ENCODE assay signal across 8 cellular contexts in the genomic region with DNA sequence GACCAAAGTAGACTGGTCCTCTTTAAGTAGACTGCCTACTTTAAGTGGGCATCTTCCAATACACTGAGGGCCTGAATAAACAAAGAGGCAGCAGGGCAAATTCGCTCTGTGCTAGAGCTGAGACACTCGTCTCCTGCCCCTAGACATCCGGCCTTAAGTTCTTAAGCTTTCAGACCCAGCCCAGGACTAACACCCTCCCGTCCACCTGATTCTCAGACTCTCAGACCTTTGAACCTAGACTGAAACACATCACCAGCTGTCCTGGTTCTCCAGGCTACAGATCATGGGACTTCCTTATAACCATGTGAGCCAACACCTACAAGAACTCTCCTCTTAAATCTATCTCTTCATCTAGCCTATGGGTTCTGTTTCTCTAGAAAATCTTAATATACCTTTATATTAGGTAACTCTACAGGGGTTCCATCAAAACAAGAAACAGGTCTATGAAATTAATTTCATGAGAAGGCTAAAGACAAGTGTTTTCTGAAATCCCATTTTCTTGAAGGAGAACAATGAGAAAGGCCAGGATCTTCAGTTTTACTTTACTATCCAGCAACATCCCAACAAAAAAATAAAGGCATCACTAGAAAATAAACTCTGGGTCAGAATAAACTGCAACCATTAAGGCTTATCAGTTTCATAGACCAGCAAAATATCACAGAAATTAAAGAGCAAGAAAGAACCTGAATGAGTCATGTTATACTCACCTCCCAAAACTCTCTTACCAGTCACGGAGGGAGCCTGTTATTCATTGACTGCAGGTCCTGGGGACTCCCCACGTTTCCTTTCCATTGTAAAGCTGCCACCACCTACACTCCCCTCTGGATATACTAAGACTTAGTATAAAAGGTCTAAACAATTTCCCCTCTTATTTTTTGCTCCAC. TPM values are rescaled to one million over a fixed set of nuclear protein-coding genes. Genes with fewer than 3 reads are reported as not detected.
DNase-seq lines count a peak whose midpoint lies in the region; ATAC-seq and TF ChIP-seq lines count a peak whose summit lies in the region.

No MANE protein-coding gene starts in this region.

- H3K79me2 ChIP-seq in osteoblast (ENCODE audit: insufficient read depth, low read length): peaks cover 12% of the 10 kb centered on the region

- H3K36me3 ChIP-seq in osteoblast (ENCODE audit: insufficient read depth, low read length) (no peaks in the 10 kb centered on the region), SJCRH30 (no peaks in the 10 kb centered on the region)

- no peak overlapping the region for H3K4me3 ChIP-seq in osteoblast (ENCODE audit: insufficient read depth, low read length)
- no peak overlapping the region for H3K4me3 ChIP-seq in SJCRH30

- H2AFZ ChIP-seq in osteoblast (ENCODE audit: low read length): no peak overlapping the region

- H3K27ac ChIP-seq in C4-2B: peak overlapping the region; percentile 70
- H3K27ac ChIP-seq in osteoblast (ENCODE audit: low read depth, low read length): no peak overlapping the region
- no peak overlapping the region for H3K27ac ChIP-seq in SJCRH30

- peak; percentile 86 for ATAC-seq in HG03354 (IDR thresholded peaks at IDR 0.05; ENCODE audit: poor library complexity, severe bottlenecking, unreplicated experiment)

- H3K9me3 ChIP-seq in osteoblast (ENCODE audit: low read depth, low read length) (no peaks in the 10 kb centered on the region), SJCRH30 (replicated peaks) (no peaks in the 10 kb centered on the region; the same call in 1 of the 2 replicates)

- H3K4me1 ChIP-seq in osteoblast (ENCODE audit: insufficient read depth, low read length) (peaks cover 17% of the 10 kb centered on the region), SJCRH30 (no peaks in the 10 kb centered on the region)

- H3K27me3 ChIP-seq in osteoblast (ENCODE audit: insufficient read depth, low read length): no peaks in the 10 kb centered on the region
- no peaks in the 10 kb centered on the region for H3K27me3 ChIP-seq in SJCRH30

- no peak for TF ChIP-seq CTCF in C4-2B (conservative IDR thresholded peaks at IDR 0.05)
- no peak for TF ChIP-seq CTCF in osteoblast (IDR thresholded peaks at IDR 0.05; ENCODE audit: extremely low read depth, low read depth, low read length)

- H4K20me1 ChIP-seq in osteoblast (ENCODE audit: insufficient read depth, low read length): peaks cover 19% of the 10 kb centered on the region

- peak; percentile 69 for DNase-seq in astrocyte of the hippocampus (ENCODE audit: low read depth, low spot score)
- DNase-seq in osteoblast (ENCODE audit: insufficient read length, low spot score, missing footprints): no peak
- DNase-seq in DMS153 (lab: John Stamatoyannopoulos, UW): no peak
- DNase-seq in iPS-NIHi11 (ENCODE audit: low spot score): no peak
- DNase-seq in NCI-H1105 (lab: John Stamatoyannopoulos, UW): no peak
- DNase-seq in SJCRH30: no peak

- H3K4me2 ChIP-seq in osteoblast (ENCODE audit: insufficient read depth, low read length): peak overlapping the region; percentile 33

RNA-seq across cellular contexts. Expression of gene ADGRA3, which starts 14.8 kb away (rescaled TPM):
- 25.3 and 26.2 TPM in 2 replicates for total RNA-seq in osteoblast
- 104 TPM in 2 replicates for total RNA-seq in SJCRH30 (2014; rRNA removed; shearing (Covaris generic))
